In the genomic region with DNA sequence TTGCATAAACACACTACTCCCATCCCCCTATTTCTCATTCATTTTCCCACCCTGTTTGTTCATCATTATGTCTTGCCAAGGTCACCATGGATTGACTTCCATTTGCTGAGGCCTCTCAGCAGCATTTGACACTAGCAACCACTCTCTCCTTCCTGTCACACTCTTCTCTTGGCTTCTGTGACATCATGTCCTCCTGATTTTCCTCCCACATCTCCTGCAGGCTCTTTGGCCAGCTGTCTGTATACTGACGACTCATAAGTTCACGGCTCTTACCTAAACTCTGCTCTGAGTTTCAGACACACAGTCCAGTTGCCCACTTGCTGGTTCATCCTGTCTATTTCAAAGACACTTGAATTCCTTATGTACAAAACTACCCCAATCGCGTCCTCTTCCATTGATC, we compare ENCODE assay signal across 21 cellular contexts.
DNase-seq lines count a peak whose midpoint lies in the region; ATAC-seq, FAIRE-seq and TF ChIP-seq lines count a peak whose summit lies in the region.
"Had no signal": no experiment of that assay in that cellular context is flagged by ENCODE, and none has a peak within 500 bp of the region (broad histone marks: within the 10 kb centered on the region; RNA-seq: fewer than 3 reads in every experiment).

No MANE protein-coding gene starts in this region.

- H2BK15ac ChIP-seq in H1 (ENCODE audit: low read length): no peak overlapping the region

- H3K56ac ChIP-seq in H1 (replicated peaks; ENCODE audit: insufficient read length, low read depth, low read length): no peak overlapping the region

- CTCF ChIA-PET in H1 (lab: Charles Lee; ENCODE audit: partially characterized antibody): interaction anchor here (1.1 to 1.2 kb wide), 2 partner anchors 9 to 29 kb away, joined by 4 to 5 read pairs; no protein-coding TSS in a partner anchor
- CTCF ChIA-PET in activated CD4-positive, alpha-beta T cell treated with anti-CD3 and anti-CD28 coated beads for 36 hours (lab: Charles Lee): interaction anchor here (0.5 kb wide), 1 partner anchor 45 kb away, joined by 4 read pairs; no protein-coding TSS in a partner anchor

- no peaks in the 10 kb centered on the region for H3K36me3 Mint-ChIP-seq in activated CD4-positive, alpha-beta T cell treated with anti-CD3 and anti-CD28 coated beads for 36 hours (ENCODE audit: low read depth)

- H4K91ac ChIP-seq in H1 (replicated peaks; ENCODE audit: insufficient read length, low read length): no peak overlapping the region

- H3K4me3 ChIP-seq in H1 (ENCODE audit: extremely low read depth in 1 of 4, insufficient read depth in 2 of 4, low read depth in 3 of 4, low read length in 4 of 4): no peak overlapping the region
- H3K4me3 ChIP-seq: gastroesophageal sphincter, left lung, sigmoid colon, uterus had no signal

- no peaks in the 10 kb centered on the region for H3K79me1 ChIP-seq in H1 (ENCODE audit: low read depth, low read length)

- no peak overlapping the region for H3K4me3 Mint-ChIP-seq in activated CD4-positive, alpha-beta T cell treated with anti-CD3 and anti-CD28 coated beads for 36 hours
- H3K4me3 Mint-ChIP-seq: B cell had no signal

- no peaks in the 10 kb centered on the region for H4K20me1 ChIP-seq in H1 (replicated peaks in 1 of 2; ENCODE audit: control insufficient read depth in 1 of 2, insufficient read depth in 2 of 2, low read length in 2 of 2)

- no peak overlapping the region for H3K27ac ChIP-seq in H1 (ENCODE audit: low read depth, low read length)
- H3K27ac ChIP-seq: gastroesophageal sphincter, left lung, sigmoid colon, uterus had no signal

- no peak for TF ChIP-seq EP300 in H1 (IDR thresholded peaks at IDR 0.05; ENCODE audit: borderline replicate concordance in 1 of 2, low read depth in 2 of 2, low read length in 2 of 2)

- no peak overlapping the region for H3K9ac ChIP-seq in H1 (replicated peaks in 1 of 4; ENCODE audit: extremely low read depth in 1 of 4, low read depth in 3 of 4, low read length in 3 of 4)

- TF ChIP-seq RAD21 in H1 (IDR thresholded peaks at IDR 0.05 in 1 of 2, conservative IDR thresholded peaks at IDR 0.05 in 1 of 2; ENCODE audit: low read depth in 2 of 2, low read length in 2 of 2): no peak

- H3K4me2 ChIP-seq in H1 (ENCODE audit: insufficient read depth in 1 of 2, low read depth in 2 of 2, low read length in 2 of 2): no peak overlapping the region

- H3K23me2 ChIP-seq in H1 (ENCODE audit: low read depth, low read length): no peaks in the 10 kb centered on the region

- peaks cover 5% of the 10 kb centered on the region for H3K9me3 Mint-ChIP-seq in activated CD4-positive, alpha-beta T cell treated with anti-CD3 and anti-CD28 coated beads for 36 hours (ENCODE audit: low read depth)

- no peaks in the 10 kb centered on the region for H3K9me3 ChIP-seq in H1 (ENCODE audit: insufficient read depth in 2 of 2, low read depth in 1 of 2, low read length in 1 of 2)
- H3K9me3 ChIP-seq: gastroesophageal sphincter, left lung, sigmoid colon, uterus had no signal

- H4K8ac ChIP-seq in H1 (ENCODE audit: extremely low read depth, insufficient read depth, low read length): no peak overlapping the region

- H3K4ac ChIP-seq in H1 (replicated peaks; ENCODE audit: insufficient read length, low read depth, low read length): no peak overlapping the region

- no peak for TF ChIP-seq POLR2A in H1 (IDR thresholded peaks at IDR 0.05; ENCODE audit: control extremely low read depth in 1 of 2, low read depth in 2 of 2, low read length in 2 of 2)

- no peaks in the 10 kb centered on the region for H3K79me2 ChIP-seq in H1 (ENCODE audit: control insufficient read depth in 1 of 2, insufficient read depth in 2 of 2, low read length in 2 of 2)

- H4K5ac ChIP-seq in H1 (ENCODE audit: insufficient read length, low read depth, low read length): no peak overlapping the region

- TF ChIP-seq CTCF in H1 (IDR thresholded peaks at IDR 0.05; ENCODE audit: control extremely low read depth in 1 of 3, insufficient read depth in 1 of 3, low read depth in 1 of 3, low read length in 3 of 3): no peak

- no peaks in the 10 kb centered on the region for H3K27me3 Mint-ChIP-seq in activated CD4-positive, alpha-beta T cell treated with anti-CD3 and anti-CD28 coated beads for 36 hours
- H3K27me3 Mint-ChIP-seq: B cell had no signal

- H2BK120ac ChIP-seq in H1 (replicated peaks; ENCODE audit: low read depth, low read length): no peak overlapping the region

- POLR2A ChIA-PET in H1 (lab: Charles Lee; ENCODE audit: partially characterized antibody): no interaction called here
- POLR2A ChIA-PET in activated CD4-positive, alpha-beta T cell treated with anti-CD3 and anti-CD28 coated beads for 36 hours (lab: Charles Lee): no interaction called here

- no peak overlapping the region for H2BK5ac ChIP-seq in H1 (ENCODE audit: low read depth, low read length)

- H3K4me1 ChIP-seq in H1 (replicated peaks in 1 of 4; ENCODE audit: control insufficient read depth in 3 of 4, insufficient read depth in 4 of 4, low read length in 3 of 4): no peaks in the 10 kb centered on the region
- H3K4me1 ChIP-seq: gastroesophageal sphincter, left lung, sigmoid colon, uterus had no signal

- H3K27me3 ChIP-seq in H1 (replicated peaks in 1 of 4; ENCODE audit: control insufficient read depth in 3 of 4, extremely low read depth in 1 of 4, insufficient read depth in 3 of 4, low read length in 3 of 4): no peaks in the 10 kb centered on the region
- H3K27me3 ChIP-seq: gastroesophageal sphincter, left lung, sigmoid colon, uterus had no signal

- H2AK5ac ChIP-seq in H1 (ENCODE audit: low read depth, low read length): no peak overlapping the region

- H2AFZ ChIP-seq in H1 (ENCODE audit: low read length): 0 out of 2 replicates have a peak overlapping the region, but pooled peaks have one; percentile 45

- H2BK12ac ChIP-seq in H1 (ENCODE audit: low read depth, low read length): peak overlapping the region; percentile 75; the same call in 1 of the 2 replicates

- DNase-seq in CD1c-positive myeloid dendritic cell (ENCODE audit: extremely low spot score) (peak; percentile 10), NCI-H226 (peak; percentile 75), H1 (ENCODE audit: low read depth in 1 of 2, low spot score in 2 of 2) (peak in 1 of 2 experiments; percentile 16), myocyte (ENCODE audit: low read depth) (peak; percentile 72), NOMO-1 (lab: John Stamatoyannopoulos, UW; ENCODE audit: unreplicated experiment in 2 of 2) (no peak), NCI-H1092 treated with DMSO at 0.1 percent for 48 hours (lab: John Stamatoyannopoulos, UW) (no peak)
- no peak for DNase-seq in activated CD4-positive, alpha-beta T cell treated with anti-CD3 and anti-CD28 coated beads for 36 hours
- DNase-seq: activated gamma-delta T cell; amygdala; Calu3; GDM1; left lung; NCI-H1436 treated with DMSO at 0.1 percent for 48 hours; nucleus accumbens; sigmoid colon; stimulated activated CD4-positive, alpha-beta T cell treated with anti-CD3 and anti-CD28 coated beads, Interleukin-2, amount 100 ng/mL, for 48 hours; uterus had no signal

- no peak overlapping the region for H3K14ac ChIP-seq in H1 (ENCODE audit: insufficient read length)

- FAIRE-seq in H1 (lab: Jason Lieb, UNC): no peak
- FAIRE-seq: GM12891 had no signal

- no peak overlapping the region for H3K18ac ChIP-seq in H1 (ENCODE audit: extremely low read depth, low read length)

- H2BK20ac ChIP-seq in H1 (ENCODE audit: low read length): no peak overlapping the region

- H3K36me3 ChIP-seq in H1 (ENCODE audit: control insufficient read depth in 2 of 4, insufficient read depth in 4 of 4, low read length in 3 of 4): no peaks in the 10 kb centered on the region
- H3K36me3 ChIP-seq: gastroesophageal sphincter, left lung, sigmoid colon, uterus had no signal

- no peak overlapping the region for H3K23ac ChIP-seq in H1 (ENCODE audit: insufficient read length)

- WGBS in H1 (ENCODE audit: extremely low coverage in 1 of 2, insufficient coverage in 1 of 2, insufficient read length in 1 of 2, insufficient replicate concordance in 2 of 2, low coverage in 1 of 2, low lambda C conversion rate in 2 of 2, missing lambda C conversion rate in 1 of 2), 2 experiments: 94% methylated on average over 4 of the region's 4 CpGs; no CpG with 5 or more reads in 1 of the 2 experiments

- intact Hi-C loops in activated CD4-positive, alpha-beta T cell treated with anti-CD3 and anti-CD28 coated beads for 36 hours (cut with DNase I, micrococcal nuclease): no loop called here

- H3K4me1 Mint-ChIP-seq in activated CD4-positive, alpha-beta T cell treated with anti-CD3 and anti-CD28 coated beads for 36 hours: no peaks in the 10 kb centered on the region

- ATAC-seq in activated CD4-positive, alpha-beta T cell treated with anti-CD3 and anti-CD28 coated beads for 36 hours: no peak
- ATAC-seq in HG03095 (IDR thresholded peaks at IDR 0.05; ENCODE audit: unreplicated experiment): no peak
- ATAC-seq: gastroesophageal sphincter, left lung had no signal

- no peak overlapping the region for H3K27ac Mint-ChIP-seq in activated CD4-positive, alpha-beta T cell treated with anti-CD3 and anti-CD28 coated beads for 36 hours
- H3K27ac Mint-ChIP-seq: B cell had no signal

TF ChIP-seq in H1, 55 proteins besides CTCF, POLR2A, EP300 and RAD21:
- TF ChIP-seq TAF1 (IDR thresholded peaks at IDR 0.05; ENCODE audit: low read depth, low read length) (no peak), SP1 (IDR thresholded peaks at IDR 0.05; ENCODE audit: low read depth, low read length) (no peak), BCL11A (IDR thresholded peaks at IDR 0.05; ENCODE audit: low read depth in 2 of 2, low read length in 2 of 2) (no peak), MAFK (IDR thresholded peaks at IDR 0.05; ENCODE audit: low read depth, low read length) (no peak), RXRA (IDR thresholded peaks at IDR 0.05; ENCODE audit: insufficient read depth, low read depth, low read length) (no peak), CHD2 (IDR thresholded peaks at IDR 0.05; ENCODE audit: low read length) (no peak), RBBP5 (IDR thresholded peaks at IDR 0.05; ENCODE audit: borderline replicate concordance, low read depth, low read length) (no peak), SIX5 (IDR thresholded peaks at IDR 0.05; ENCODE audit: low read depth, low read length) (no peak)
- TF ChIP-seq, protein P1, sequence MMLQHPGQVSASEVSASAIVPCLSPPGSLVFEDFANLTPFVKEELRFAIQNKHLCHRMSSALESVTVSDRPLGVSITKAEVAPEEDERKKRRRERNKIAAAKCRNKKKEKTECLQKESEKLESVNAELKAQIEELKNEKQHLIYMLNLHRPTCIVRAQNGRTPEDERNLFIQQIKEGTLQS (IDR thresholded peaks at IDR 0.05; ENCODE audit: insufficient read depth, low read depth, low read length): no peak

Comparison
In these comparisons a context has a peak if more than half of its experiments do, and no peak if none do; other contexts are left out.
1. DNase-seq: peak in CD1c-positive myeloid dendritic cell (single experiment), NCI-H226 (single experiment) and myocyte (single experiment); none in NOMO-1 (0 of 2), activated CD4-positive, alpha-beta T cell treated with anti-CD3 and anti-CD28 coated beads for 36 hours (single experiment) and NCI-H1092 treated with DMSO at 0.1 percent for 48 hours (single experiment).